In the genomic region with DNA sequence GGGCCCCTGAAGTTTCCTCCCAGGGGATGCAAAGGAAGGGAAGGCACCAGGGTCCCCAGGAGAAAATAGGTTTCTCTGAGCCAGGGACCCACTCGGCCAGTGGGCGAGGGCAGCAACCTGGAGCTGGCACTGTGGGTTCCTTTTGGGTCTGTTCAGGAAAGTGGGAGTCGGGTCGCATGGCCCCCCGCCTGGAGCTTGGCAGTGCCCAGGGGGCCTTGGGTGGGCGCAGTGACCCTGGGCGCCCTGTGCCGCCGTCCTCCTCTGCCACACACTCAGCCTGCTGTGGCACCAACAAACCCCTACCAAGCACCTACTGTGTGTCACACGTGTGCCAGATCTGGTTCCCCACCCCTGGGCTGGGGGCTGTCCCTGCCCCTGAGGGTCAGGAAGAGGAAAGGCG, we compare ENCODE assay signal across 17 cellular contexts.
DNase-seq lines count a peak whose midpoint lies in the region; ATAC-seq, FAIRE-seq and TF ChIP-seq lines count a peak whose summit lies in the region.
"Had no signal": no experiment of that assay in that cellular context is flagged by ENCODE, and none has a peak within 500 bp of the region (broad histone marks: within the 10 kb centered on the region; RNA-seq: fewer than 3 reads in every experiment).

No MANE protein-coding gene starts in this region.

- peaks cover 8 to 35% of the 10 kb centered on the region in 2 experiments for H3K27me3 ChIP-seq in HepG2 (ENCODE audit: control insufficient read depth in 1 of 2, insufficient read depth in 2 of 2, low read length in 2 of 2)
- no peaks in the 10 kb centered on the region for H3K27me3 ChIP-seq in right lobe of liver
- H3K27me3 ChIP-seq in ascending aorta = no peaks in the 10 kb centered on the region
- H3K27me3 ChIP-seq in neuronal stem cell (ENCODE audit: control insufficient read depth in 3 of 3, insufficient read depth in 3 of 3, low read depth in 1 of 3, low read length in 3 of 3) = peaks cover 0 to 94% (median 2%) of the 10 kb centered on the region in 3 experiments
- no peaks in the 10 kb centered on the region for H3K27me3 ChIP-seq in aorta (ENCODE audit: control insufficient read depth in 1 of 2, insufficient read depth in 2 of 2, low read length in 1 of 2)
- no peaks in the 10 kb centered on the region for H3K27me3 ChIP-seq in neural progenitor cell
- H3K27me3 ChIP-seq in GM23248 (replicated peaks; ENCODE audit: insufficient read depth) = peaks cover 33% of the 10 kb centered on the region

- peaks cover 78% of the 10 kb centered on the region for H3K4me1 Mint-ChIP-seq in neural progenitor cell
- H3K4me1 Mint-ChIP-seq: B cell; CD14-positive monocyte; CD4-positive, alpha-beta memory T cell had no signal

- H3K27ac ChIP-seq in HepG2 (ENCODE audit: extremely low read length, insufficient read depth, low read length) (no peak overlapping the region), right lobe of liver (no peak overlapping the region), ascending aorta (peak overlapping the region; percentile 89 to 97), neuronal stem cell (replicated peaks; ENCODE audit: low read length) (no peak overlapping the region), aorta (ENCODE audit: low read depth in 1 of 2, low read length in 2 of 2) (peak overlapping the region; percentile 48 to 90), neural progenitor cell (no peak overlapping the region), GM23248 (no peak overlapping the region)

- ATAC-seq in HepG2 (no peak), right lobe of liver (no peak), aorta (ENCODE audit: low FRiP score) (no peak), GM19455 (IDR thresholded peaks at IDR 0.05; ENCODE audit: unreplicated experiment) (no peak)

- H3K18ac ChIP-seq in neuronal stem cell (ENCODE audit: low read length) = peak overlapping the region; percentile 30

- CTCF ChIA-PET in HepG2 (lab: Yijun Ruan, JAX; ENCODE audit: low intra/inter-chr PET ratio, low total read pairs) = no interaction called here

- no peak overlapping the region for H3K27ac Mint-ChIP-seq in neural progenitor cell
- H3K27ac Mint-ChIP-seq: B cell; CD14-positive monocyte; CD4-positive, alpha-beta memory T cell had no signal

- TF ChIP-seq POLR2A in HepG2 (IDR thresholded peaks at IDR 0.05; ENCODE audit: insufficient read depth in 1 of 2, low read depth in 2 of 2, low read length in 2 of 2) (no peak), right lobe of liver (IDR thresholded peaks at IDR 0.05) (no peak)

- TF ChIP-seq EP300 in HepG2 (IDR thresholded peaks at IDR 0.05; ENCODE audit: low read depth in 2 of 2, low read length in 2 of 2) (no peak), HepG2 (CRISPR knock-in tag; IDR thresholded peaks at IDR 0.05; ENCODE audit: borderline replicate concordance) (no peak)

- intact Hi-C loops in HepG2 (cut with micrococcal nuclease; ENCODE audit: unreplicated experiment) = no loop called here
- intact Hi-C loops in right lobe of liver (cut with DNase I) = no loop called here
- intact Hi-C loops in ascending aorta (cut with DNase I) = loop anchor here (1.0 to 5.0 kb wide), 2 partner anchors 8 to 178 kb away; no protein-coding TSS in a partner anchor
- intact Hi-C loops in aorta (cut with DNase I) = no loop called here

- H3K4me3 ChIP-seq in HepG2 (replicated peaks in 1 of 3; ENCODE audit: insufficient read depth in 1 of 3, low read depth in 2 of 3, low read length in 3 of 3) (no peak overlapping the region), right lobe of liver (no peak overlapping the region), ascending aorta (no peak overlapping the region), neuronal stem cell (ENCODE audit: low read length in 2 of 2) (no peak overlapping the region), aorta (ENCODE audit: low read length in 2 of 2) (no peak overlapping the region), neural progenitor cell (no peak overlapping the region), GM23248 (no peak overlapping the region)

- DNase-seq in HepG2 (ENCODE audit: low spot score) (no peak), right lobe of liver (no peak), ascending aorta (ENCODE audit: low spot score in 2 of 2) (no peak), neuronal stem cell (ENCODE audit: low spot score) (no peak), aorta (no peak), neural progenitor cell (ENCODE audit: low spot score) (no peak), GM23248 (no peak)
- DNase-seq: CD4-positive, alpha-beta memory T cell; DMS79; GDM1; GOT3; H7 had no signal

- no peak overlapping the region for H4K91ac ChIP-seq in neuronal stem cell (ENCODE audit: low read depth, low read length, poor library complexity)

- no peaks in the 10 kb centered on the region for H3K79me1 ChIP-seq in neuronal stem cell (ENCODE audit: low read depth, low read length)

- POLR2A ChIA-PET in HepG2 (lab: Yijun Ruan, JAX) = interaction anchor here (1.0 to 2.0 kb wide), 2 partner anchors 16 to 19 kb away, joined by 3 to 4 read pairs; no protein-coding TSS in a partner anchor

- H3K9me3 Mint-ChIP-seq in neural progenitor cell = no peaks in the 10 kb centered on the region
- H3K9me3 Mint-ChIP-seq: CD14-positive monocyte; CD4-positive, alpha-beta memory T cell had no signal

- peaks cover 16% of the 10 kb centered on the region for H3K4me1 ChIP-seq in HepG2 (ENCODE audit: insufficient read depth, low read length)
- no peaks in the 10 kb centered on the region for H3K4me1 ChIP-seq in right lobe of liver
- peaks cover 25 to 64% of the 10 kb centered on the region in 2 donors for H3K4me1 ChIP-seq in ascending aorta
- peaks cover 0 to 21% of the 10 kb centered on the region in 2 donors for H3K4me1 ChIP-seq in neuronal stem cell (ENCODE audit: control insufficient read depth in 2 of 2, insufficient read depth in 1 of 2, low read depth in 1 of 2, low read length in 2 of 2)
- H3K4me1 ChIP-seq in aorta (ENCODE audit: control insufficient read depth in 1 of 2, insufficient read depth in 2 of 2, low read length in 2 of 2) = peaks cover 6% of the 10 kb centered on the region in 2 donors
- H3K4me1 ChIP-seq in neural progenitor cell = peaks cover 16% of the 10 kb centered on the region
- H3K4me1 ChIP-seq in GM23248 (ENCODE audit: insufficient read depth) = peaks cover 21% of the 10 kb centered on the region

- H3K4me2 ChIP-seq in HepG2 (ENCODE audit: low read depth, low read length) (no peak overlapping the region), neuronal stem cell (ENCODE audit: insufficient read depth, low read length, poor library complexity, severe bottlenecking) (no peak overlapping the region), neural progenitor cell (no peak overlapping the region), GM23248 (ENCODE audit: unreplicated experiment) (no peak overlapping the region)

- H3K36me3 Mint-ChIP-seq in neural progenitor cell = no peaks in the 10 kb centered on the region
- H3K36me3 Mint-ChIP-seq: CD14-positive monocyte; CD4-positive, alpha-beta memory T cell had no signal

- H2BK15ac ChIP-seq in neuronal stem cell (ENCODE audit: low read length) = no peak overlapping the region

- H3K9me3 ChIP-seq in HepG2 (ENCODE audit: low read length) (no peaks in the 10 kb centered on the region), right lobe of liver (no peaks in the 10 kb centered on the region), ascending aorta (no peaks in the 10 kb centered on the region), neuronal stem cell (replicated peaks in 1 of 2; ENCODE audit: control insufficient read depth in 2 of 2, insufficient read depth in 1 of 2, low read depth in 1 of 2, low read length in 2 of 2) (no peaks in the 10 kb centered on the region), aorta (ENCODE audit: control insufficient read depth, low read length) (no peaks in the 10 kb centered on the region), neural progenitor cell (ENCODE audit: low read depth) (no peaks in the 10 kb centered on the region), GM23248 (ENCODE audit: low read depth) (no peaks in the 10 kb centered on the region)

- no peak overlapping the region for H2BK12ac ChIP-seq in neuronal stem cell (ENCODE audit: low read length)

- H2AFZ ChIP-seq in HepG2 (ENCODE audit: low read length) (no peak overlapping the region), neuronal stem cell (ENCODE audit: low read length) (no peak overlapping the region), neural progenitor cell (replicated peaks) (no peak overlapping the region), GM23248 (no peak overlapping the region)

- no peak for TF ChIP-seq RAD21 in HepG2 (CRISPR knock-in tag; IDR thresholded peaks at IDR 0.05)

- in situ Hi-C loops in HepG2 (cut with HindIII; ENCODE audit: extremely low pct_ligation_motif_present, low pct_unique_long_range_greater_than_20kb) = no loop called here
- in situ Hi-C loops in GM23248 (cut with MboI) = no loop called here

- H4K20me1 ChIP-seq in HepG2 (ENCODE audit: insufficient read depth, low read length) (no peaks in the 10 kb centered on the region), neural progenitor cell (ENCODE audit: low read depth) (no peaks in the 10 kb centered on the region), GM23248 (ENCODE audit: insufficient read depth) (no peaks in the 10 kb centered on the region)

- no peaks in the 10 kb centered on the region for H3K9me2 ChIP-seq in GM23248 (ENCODE audit: insufficient read depth)

- H3K9ac ChIP-seq in HepG2 (ENCODE audit: insufficient read depth, low read depth, low read length) (no peak overlapping the region), neuronal stem cell (ENCODE audit: low read depth, low read length, poor library complexity) (peak overlapping the region; percentile 9), neural progenitor cell (no peak overlapping the region), GM23248 (no peak overlapping the region)

- H4K8ac ChIP-seq in neuronal stem cell (ENCODE audit: low read depth, low read length) = no peak overlapping the region

- H3K27me3 Mint-ChIP-seq in neural progenitor cell (ENCODE audit: insufficient read depth, low read depth) = peaks cover 12% of the 10 kb centered on the region

- H3K36me3 ChIP-seq in HepG2 (replicated peaks in 1 of 2; ENCODE audit: control insufficient read depth in 1 of 2, insufficient read depth in 2 of 2, low read length in 2 of 2) (no peaks in the 10 kb centered on the region), right lobe of liver (no peaks in the 10 kb centered on the region), ascending aorta (no peaks in the 10 kb centered on the region), neuronal stem cell (replicated peaks in 1 of 2; ENCODE audit: control insufficient read depth in 2 of 2, insufficient read depth in 2 of 2, low read length in 2 of 2) (no peaks in the 10 kb centered on the region), aorta (ENCODE audit: control insufficient read depth in 1 of 2, insufficient read depth in 2 of 2, low read length in 1 of 2) (no peaks in the 10 kb centered on the region), neural progenitor cell (no peaks in the 10 kb centered on the region), GM23248 (ENCODE audit: low read depth) (no peaks in the 10 kb centered on the region)

- H3K79me2 ChIP-seq in HepG2 (ENCODE audit: insufficient read depth, low read length) (no peaks in the 10 kb centered on the region), neural progenitor cell (ENCODE audit: low read depth) (no peaks in the 10 kb centered on the region), GM23248 (ENCODE audit: insufficient read depth) (no peaks in the 10 kb centered on the region)

- no peak overlapping the region for H3K4me3 Mint-ChIP-seq in neural progenitor cell
- H3K4me3 Mint-ChIP-seq: B cell; CD4-positive, alpha-beta memory T cell had no signal

- no peak overlapping the region for H2BK120ac ChIP-seq in neuronal stem cell (ENCODE audit: low read depth, low read length)

- no peak for TF ChIP-seq CTCF in HepG2 (CRISPR knock-in tag; IDR thresholded peaks at IDR 0.05)
- TF ChIP-seq CTCF in right lobe of liver (IDR thresholded peaks at IDR 0.05) = no peak
- TF ChIP-seq CTCF in ascending aorta (IDR thresholded peaks at IDR 0.05) = no peak
- no peak for TF ChIP-seq CTCF in neural progenitor cell (IDR thresholded peaks at IDR 0.05)

- no peak overlapping the region for H3K14ac ChIP-seq in neuronal stem cell (ENCODE audit: low read length)

- no peak overlapping the region for H2AK5ac ChIP-seq in neuronal stem cell (ENCODE audit: low read depth, low read length)

- no peak overlapping the region for H3K4ac ChIP-seq in neuronal stem cell (ENCODE audit: low read length)

- 76% methylated on average over 7 of the region's 11 CpGs for WGBS in HepG2 (ENCODE audit: low lambda C conversion rate)
- no CpG with 5 or more reads among the region's 11 CpGs for WGBS in right lobe of liver (ENCODE audit: insufficient coverage, low coverage, low lambda C conversion rate, missing lambda C conversion rate)
- WGBS in neuronal stem cell (ENCODE audit: extremely low coverage in 2 of 2, insufficient read length in 2 of 2, insufficient replicate concordance in 1 of 2), 2 donors = no CpG with 5 or more reads among the region's 11 CpGs
- WGBS in aorta, 2 donors = 73 to 82% methylated on average over 11 of the region's 11 CpGs
- 88 to 92% methylated on average over 11 of the region's 11 CpGs for WGBS in GM23248 (ENCODE audit: low coverage in 1 of 2, low lambda C conversion rate in 2 of 2, missing lambda C conversion rate in 2 of 2), 2 experiments

- H2BK5ac ChIP-seq in neuronal stem cell (ENCODE audit: low read length) = no peak overlapping the region

- H3K23ac ChIP-seq in neuronal stem cell (ENCODE audit: low read depth, low read length, poor library complexity) = no peak overlapping the region

- H3F3A ChIP-seq in neural progenitor cell (ENCODE audit: low read depth) = no peaks in the 10 kb centered on the region
- peaks cover 24% of the 10 kb centered on the region for H3F3A ChIP-seq in GM23248 (ENCODE audit: insufficient read depth)

- FAIRE-seq in HepG2 (lab: Jason Lieb, UNC) = no peak
- FAIRE-seq: GM12892, GM18507 had no signal

- no TSS peak for BruUV-seq in HepG2 (replicated peaks; lab: Mats Ljungman, UMichigan)

Comparison
In these comparisons a context has a peak if more than half of its experiments do, and no peak if none do; other contexts are left out.
1. H3K27ac ChIP-seq: peak in ascending aorta (2 of 2) and aorta (2 of 2); none in HepG2 (single experiment), right lobe of liver (0 of 3), neuronal stem cell (single experiment), neural progenitor cell (single experiment) and GM23248 (single experiment).